In the genomic region with DNA sequence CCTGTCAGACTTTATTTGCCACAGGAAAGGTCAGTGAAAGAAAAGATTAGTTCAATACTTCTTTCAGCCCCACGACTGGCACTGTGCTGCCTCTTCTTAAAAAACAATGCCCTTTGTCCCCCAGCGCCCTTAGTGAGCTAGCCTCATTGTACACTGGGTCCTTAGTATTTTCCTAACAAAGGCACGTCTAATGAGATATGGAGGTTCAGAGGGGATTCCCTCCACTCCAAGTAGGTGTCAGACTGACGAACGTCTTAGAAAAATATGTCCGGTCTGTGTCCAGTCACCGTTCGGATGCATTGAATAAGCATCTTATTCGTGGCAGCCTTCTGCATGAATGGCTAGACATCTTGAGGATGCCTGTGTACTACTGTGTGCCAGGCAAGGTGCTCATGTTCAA, we compare ENCODE assay signal across 8 cellular contexts. TPM values are rescaled to one million over a fixed set of nuclear protein-coding genes. Genes with fewer than 3 reads are reported as not detected.
A peak's percentile ranks its signal among the peaks of the same experiment; 100 is the strongest.
DNase-seq lines count a peak whose midpoint lies in the region; ATAC-seq and TF ChIP-seq lines count a peak whose summit lies in the region.

No MANE protein-coding gene starts in this region.

- intact Hi-C loops in HCT116 (cut with micrococcal nuclease) (no loop called here), gastrocnemius medialis (cut with DNase I; ENCODE audit: low total_unique reads) (no loop called here)

- ATAC-seq in HCT116 (no peak), SK-N-SH treated with all-trans-retinoic acid at 6 μM for 48 hours (peak; percentile 33), gastrocnemius medialis (no peak), GM21447 (IDR thresholded peaks at IDR 0.05; ENCODE audit: unreplicated experiment) (no peak), GM19023 (IDR thresholded peaks at IDR 0.05; ENCODE audit: unreplicated experiment) (no peak)

- TF ChIP-seq POLR2A in HCT116 (IDR thresholded peaks at IDR 0.05; ENCODE audit: borderline replicate concordance, extremely low read depth, insufficient read depth, insufficient read length) (no peak), gastrocnemius medialis (IDR thresholded peaks at IDR 0.05) (no peak)

- H3K79me2 ChIP-seq in HCT116 (ENCODE audit: insufficient read depth, low read length), result peaks cover 7% of the 10 kb centered on the region; the same call in 1 of the 2 replicates

- no peaks in the 10 kb centered on the region for H3K9me2 ChIP-seq in HCT116 (ENCODE audit: insufficient read depth)

- POLR2A ChIA-PET in HCT116 (lab: Charles Lee), result no interaction called here

- H3K4me1 ChIP-seq in HCT116 (ENCODE audit: control insufficient read depth in 1 of 2, insufficient read depth in 2 of 2, low read length in 2 of 2) (peaks cover 4 to 27% of the 10 kb centered on the region in 2 experiments; a peak in 3 of 4 replicates), gastrocnemius medialis (peaks cover 10 to 13% of the 10 kb centered on the region in 2 donors)

- peak overlapping the region; percentile 85 for H3K4me2 ChIP-seq in HCT116 (ENCODE audit: low read length)

- no peak overlapping the region for H2AFZ ChIP-seq in HCT116 (ENCODE audit: low read depth, low read length, poor library complexity, severe bottlenecking)

- DNase-seq in HCT116 (ENCODE audit: low read depth, low spot score) (no peak), fibroblast of villous mesenchyme (ENCODE audit: low read depth) (no peak), gastrocnemius medialis (no peak), NCI-H2029 treated with DMSO at 0.1 percent for 48 hours (lab: John Stamatoyannopoulos, UW) (no peak), H4 (ENCODE audit: low spot score) (no peak)

- BruUV-seq in HCT116 (replicated peaks; lab: Mats Ljungman, UMichigan), result TSS peak; percentile 39

- H4K20me1 ChIP-seq in HCT116 (ENCODE audit: insufficient read depth), result no peaks in the 10 kb centered on the region

- H3K36me3 ChIP-seq in HCT116 (ENCODE audit: control insufficient read depth in 1 of 2, insufficient read depth in 2 of 2, low read length in 2 of 2), result no peaks in the 10 kb centered on the region
- H3K36me3 ChIP-seq in gastrocnemius medialis, result peaks cover 0 to 10% of the 10 kb centered on the region in 2 donors

- no peak for TF ChIP-seq RAD21 in HCT116 (IDR thresholded peaks at IDR 0.05; ENCODE audit: low read depth)

- H3K27ac ChIP-seq in HCT116 (ENCODE audit: low read depth, low read length) (no peak overlapping the region), gastrocnemius medialis (no peak overlapping the region)

- RAD21 ChIA-PET in HCT116 (lab: Charles Lee; ENCODE audit: low non-redundant PET in 1 of 2, low total read pairs in 2 of 2, uncharacterized antibody in 2 of 2, unreplicated experiment in 2 of 2), result no interaction called here

- peak overlapping the region; percentile 59 to 86 for H3K4me3 ChIP-seq in HCT116 (replicated peaks in 1 of 2; ENCODE audit: low read depth in 1 of 2, low read length in 2 of 2)
- H3K4me3 ChIP-seq in fibroblast of villous mesenchyme (ENCODE audit: low read depth, low read length), result peak overlapping the region; percentile 85
- H3K4me3 ChIP-seq in gastrocnemius medialis, result peak overlapping the region; percentile 70 to 98 (median 90)

- H3K27me3 ChIP-seq in HCT116 (ENCODE audit: insufficient read depth, low read length) (no peaks in the 10 kb centered on the region), gastrocnemius medialis (no peaks in the 10 kb centered on the region)

- in situ Hi-C loops in gastrocnemius medialis (cut with MboI; ENCODE audit: low sequenced_read_pairs in 4 of 4), result no loop called here

- CTCF ChIA-PET in HCT116 (lab: Charles Lee), result no interaction called here

- H3K9me3 ChIP-seq in HCT116 (ENCODE audit: control insufficient read depth in 1 of 2, insufficient read depth in 1 of 2, low read depth in 1 of 2, low read length in 2 of 2) (no peaks in the 10 kb centered on the region), gastrocnemius medialis (no peaks in the 10 kb centered on the region)

- no peak for TF ChIP-seq CTCF in HCT116 (IDR thresholded peaks at IDR 0.05 in 2 of 3, conservative IDR thresholded peaks at IDR 0.05 in 1 of 3; ENCODE audit: borderline replicate concordance in 1 of 3, insufficient read depth in 1 of 3, low read depth in 2 of 3, low read length in 2 of 3)
- no peak for TF ChIP-seq CTCF in fibroblast of villous mesenchyme (IDR thresholded peaks at IDR 0.05; ENCODE audit: insufficient read depth, low read depth, low read length)
- no peak for TF ChIP-seq CTCF in gastrocnemius medialis (IDR thresholded peaks at IDR 0.05 in 4 of 5, conservative IDR thresholded peaks at IDR 0.05 in 1 of 5)

- peak overlapping the region; percentile 89 for H3K9ac ChIP-seq in HCT116 (ENCODE audit: low read length)

TF ChIP-seq in HCT116, 20 proteins besides CTCF, POLR2A, EP300 and RAD21 (continues in another document):
- TF ChIP-seq TCF7L2 (IDR thresholded peaks at IDR 0.05; ENCODE audit: borderline replicate concordance, extremely low read depth, insufficient read depth, insufficient read length) (no peak), SRF (IDR thresholded peaks at IDR 0.05; ENCODE audit: low read depth) (no peak), CEBPB (IDR thresholded peaks at IDR 0.05; ENCODE audit: low read depth) (no peak), EGR1 (IDR thresholded peaks at IDR 0.05; ENCODE audit: low read depth) (no peak), ZFX (IDR thresholded peaks at IDR 0.05) (no peak)
- TF ChIP-seq, protein P1, sequence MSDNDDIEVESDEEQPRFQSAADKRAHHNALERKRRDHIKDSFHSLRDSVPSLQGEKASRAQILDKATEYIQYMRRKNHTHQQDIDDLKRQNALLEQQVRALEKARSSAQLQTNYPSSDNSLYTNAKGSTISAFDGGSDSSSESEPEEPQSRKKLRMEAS (IDR thresholded peaks at IDR 0.05), result no peak

TF ChIP-seq in SK-N-SH treated with all-trans-retinoic acid at 6 μM for 48 hours, 23 proteins besides CTCF, POLR2A, EP300 and RAD21:
- TF ChIP-seq, protein P2, sequence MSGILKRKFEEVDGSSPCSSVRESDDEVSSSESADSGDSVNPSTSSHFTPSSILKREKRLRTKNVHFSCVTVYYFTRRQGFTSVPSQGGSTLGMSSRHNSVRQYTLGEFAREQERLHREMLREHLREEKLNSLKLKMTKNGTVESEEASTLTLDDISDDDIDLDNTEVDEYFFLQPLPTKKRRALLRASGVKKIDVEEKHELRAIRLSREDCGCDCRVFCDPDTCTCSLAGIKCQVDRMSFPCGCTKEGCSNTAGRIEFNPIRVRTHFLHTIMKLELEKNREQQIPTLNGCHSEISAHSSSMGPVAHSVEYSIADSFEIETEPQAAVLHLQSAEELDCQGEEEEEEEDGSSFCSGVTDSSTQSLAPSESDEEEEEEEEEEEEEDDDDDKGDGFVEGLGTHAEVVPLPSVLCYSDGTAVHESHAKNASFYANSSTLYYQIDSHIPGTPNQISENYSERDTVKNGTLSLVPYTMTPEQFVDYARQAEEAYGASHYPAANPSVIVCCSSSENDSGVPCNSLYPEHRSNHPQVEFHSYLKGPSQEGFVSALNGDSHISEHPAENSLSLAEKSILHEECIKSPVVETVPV (CRISPR knock-in tag; IDR thresholded peaks at IDR 0.05), result no peak
- TF ChIP-seq RARB (CRISPR knock-in tag; IDR thresholded peaks at IDR 0.05), result no peak
- no peak for TF ChIP-seq ZC3H10 (CRISPR knock-in tag; IDR thresholded peaks at IDR 0.05)
- no peak for TF ChIP-seq ESRRG (CRISPR knock-in tag; IDR thresholded peaks at IDR 0.05)
- no peak for TF ChIP-seq ARNTL (CRISPR knock-in tag; IDR thresholded peaks at IDR 0.05; ENCODE audit: borderline replicate concordance, low read depth)
- no peak for TF ChIP-seq ZNF565 (CRISPR knock-in tag; conservative IDR thresholded peaks at IDR 0.05; ENCODE audit: low read depth)
- TF ChIP-seq, protein P3, sequence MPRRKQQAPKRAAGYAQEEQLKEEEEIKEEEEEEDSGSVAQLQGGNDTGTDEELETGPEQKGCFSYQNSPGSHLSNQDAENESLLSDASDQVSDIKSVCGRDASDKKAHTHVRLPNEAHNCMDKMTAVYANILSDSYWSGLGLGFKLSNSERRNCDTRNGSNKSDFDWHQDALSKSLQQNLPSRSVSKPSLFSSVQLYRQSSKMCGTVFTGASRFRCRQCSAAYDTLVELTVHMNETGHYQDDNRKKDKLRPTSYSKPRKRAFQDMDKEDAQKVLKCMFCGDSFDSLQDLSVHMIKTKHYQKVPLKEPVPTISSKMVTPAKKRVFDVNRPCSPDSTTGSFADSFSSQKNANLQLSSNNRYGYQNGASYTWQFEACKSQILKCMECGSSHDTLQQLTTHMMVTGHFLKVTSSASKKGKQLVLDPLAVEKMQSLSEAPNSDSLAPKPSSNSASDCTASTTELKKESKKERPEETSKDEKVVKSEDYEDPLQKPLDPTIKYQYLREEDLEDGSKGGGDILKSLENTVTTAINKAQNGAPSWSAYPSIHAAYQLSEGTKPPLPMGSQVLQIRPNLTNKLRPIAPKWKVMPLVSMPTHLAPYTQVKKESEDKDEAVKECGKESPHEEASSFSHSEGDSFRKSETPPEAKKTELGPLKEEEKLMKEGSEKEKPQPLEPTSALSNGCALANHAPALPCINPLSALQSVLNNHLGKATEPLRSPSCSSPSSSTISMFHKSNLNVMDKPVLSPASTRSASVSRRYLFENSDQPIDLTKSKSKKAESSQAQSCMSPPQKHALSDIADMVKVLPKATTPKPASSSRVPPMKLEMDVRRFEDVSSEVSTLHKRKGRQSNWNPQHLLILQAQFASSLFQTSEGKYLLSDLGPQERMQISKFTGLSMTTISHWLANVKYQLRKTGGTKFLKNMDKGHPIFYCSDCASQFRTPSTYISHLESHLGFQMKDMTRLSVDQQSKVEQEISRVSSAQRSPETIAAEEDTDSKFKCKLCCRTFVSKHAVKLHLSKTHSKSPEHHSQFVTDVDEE (CRISPR knock-in tag; IDR thresholded peaks at IDR 0.05), result no peak
- TF ChIP-seq GLIS3 (CRISPR knock-in tag; IDR thresholded peaks at IDR 0.05), result no peak
- no peak for TF ChIP-seq BACH2 (CRISPR knock-in tag; IDR thresholded peaks at IDR 0.05; ENCODE audit: borderline replicate concordance)
- TF ChIP-seq TCF4 (CRISPR knock-in tag; IDR thresholded peaks at IDR 0.05; ENCODE audit: borderline replicate concordance), result no peak
- TF ChIP-seq ZNF70 (CRISPR knock-in tag; IDR thresholded peaks at IDR 0.05), result no peak
- no peak for TF ChIP-seq OSR1 (CRISPR knock-in tag; IDR thresholded peaks at IDR 0.05)
- TF ChIP-seq SNAI2 (CRISPR knock-in tag; IDR thresholded peaks at IDR 0.05), result no peak
- TF ChIP-seq PPARA (CRISPR knock-in tag; IDR thresholded peaks at IDR 0.05; ENCODE audit: borderline replicate concordance), result no peak
- no peak for TF ChIP-seq TOX (CRISPR knock-in tag; IDR thresholded peaks at IDR 0.05; ENCODE audit: borderline replicate concordance)
TF ChIP-seq in SK-N-SH treated with all-trans-retinoic acid at 6 μM for 48 hours: peak in this region for 0.

RNA-seq across cellular contexts. Expression of a gene that starts 1.1 kb away (rescaled TPM):
- total RNA-seq in HCT116 (2021; ENCODE audit: unreplicated experiment) (42.7 TPM), fibroblast of villous mesenchyme (27.1 and 31.1 TPM in 2 replicates), gastrocnemius medialis (10 to 100 TPM; 60.8 to 78.4 (median 70.2) TPM)
- 26.4 and 34.8 TPM in 2 replicates for polyA plus RNA-seq in HCT116 (2012)
- 88.0 and 106 TPM in 2 replicates for total RNA-seq in H4 (2014; rRNA removed; shearing (Covaris generic))

RNA-seq across cellular contexts. Expression of a gene that starts 36.2 kb away (rescaled TPM):
- total RNA-seq in HCT116 (2021; ENCODE audit: unreplicated experiment), result 177 TPM
- 123 and 132 TPM in 2 replicates for polyA plus RNA-seq in HCT116 (2012)
- total RNA-seq in fibroblast of villous mesenchyme, result 170 and 194 TPM in 2 replicates
- 100 to 1,000 TPM in 3 of 4 donors, 10 to 100 TPM in 1; 93.1 to 205 (median 153) TPM for total RNA-seq in gastrocnemius medialis
- 236 and 241 TPM in 2 replicates for total RNA-seq in H4 (2014; rRNA removed; shearing (Covaris generic))
